20 cellular contexts compared by ENCODE assay signal in the genomic region with DNA sequence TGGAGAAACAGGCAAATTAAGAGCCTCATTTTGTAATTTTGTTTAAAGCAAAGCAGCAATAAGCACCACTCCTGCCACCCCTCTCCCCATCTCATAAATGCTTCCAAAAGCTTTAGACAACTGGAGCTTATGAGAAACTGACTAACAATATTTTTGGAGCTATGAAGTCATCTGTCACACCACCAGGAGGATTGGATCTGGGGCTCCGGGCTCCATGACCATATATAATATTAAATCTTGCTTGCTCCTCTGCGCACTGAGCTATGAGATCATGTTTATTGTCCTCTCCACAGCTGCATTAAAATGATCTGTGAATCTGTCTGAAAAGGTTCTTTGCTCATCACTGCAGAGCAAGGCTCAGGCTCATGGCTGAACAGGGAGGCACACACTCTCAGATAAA.
DNase-seq lines count a peak whose midpoint lies in the region; ATAC-seq, FAIRE-seq and TF ChIP-seq lines count a peak whose summit lies in the region.
"Had no signal": no experiment of that assay in that cellular context is flagged by ENCODE, and none has a peak within 500 bp of the region (broad histone marks: within the 10 kb centered on the region; RNA-seq: fewer than 3 reads in every experiment).

No MANE protein-coding gene starts in this region.

- H3K4ac ChIP-seq in H1 (replicated peaks; ENCODE audit: insufficient read length, low read depth, low read length) (no peak overlapping the region), mesendoderm (ENCODE audit: low read depth, low read length) (peak overlapping the region; percentile 5)

- H3K9me3 Mint-ChIP-seq in GM23338 (peaks cover 9% of the 10 kb centered on the region), neural progenitor cell (no peaks in the 10 kb centered on the region)

- no peaks in the 10 kb centered on the region for H3K79me2 ChIP-seq in GM23338 (replicated peaks; ENCODE audit: insufficient read depth)
- H3K79me2 ChIP-seq in H1 (ENCODE audit: control insufficient read depth in 1 of 2, insufficient read depth in 2 of 2, low read length in 2 of 2) = no peaks in the 10 kb centered on the region
- H3K79me2 ChIP-seq in mesendoderm (ENCODE audit: control insufficient read depth, insufficient read depth, low read length) = no peaks in the 10 kb centered on the region
- no peaks in the 10 kb centered on the region for H3K79me2 ChIP-seq in neural progenitor cell (ENCODE audit: low read depth)

- no peak overlapping the region for H4K5ac ChIP-seq in H1 (ENCODE audit: insufficient read length, low read depth, low read length)
- H4K5ac ChIP-seq in mesendoderm (ENCODE audit: low read length) = no peak overlapping the region

- H2AFZ ChIP-seq in GM23338 (no peak overlapping the region; the same call in 1 of the 2 replicates), H1 (ENCODE audit: low read length) (no peak overlapping the region), neural progenitor cell (replicated peaks) (no peak overlapping the region)

- DNase-seq in GM23338 (ENCODE audit: low spot score) = no peak
- DNase-seq in H1 (ENCODE audit: low read depth in 1 of 2, low spot score in 2 of 2) = no peak
- DNase-seq in mesendoderm = no peak
- DNase-seq in neural progenitor cell (ENCODE audit: low spot score) = no peak
- DNase-seq in left ventricle myocardium inferior = no peak
- DNase-seq in pancreas = no peak
- no peak for DNase-seq in H54 (ENCODE audit: insufficient read length, low spot score)
- DNase-seq: CD4-positive, alpha-beta memory T cell; DMS153; DMS79; GDM1; GOT3 had no signal

- 0 out of 2 replicates have a peak overlapping the region, but pooled peaks have one; percentile 50 for H3K27ac ChIP-seq in GM23338 (ENCODE audit: low read depth)
- no peak overlapping the region for H3K27ac ChIP-seq in H1 (ENCODE audit: low read depth, low read length)
- no peak overlapping the region for H3K27ac ChIP-seq in mesendoderm (ENCODE audit: low read depth, low read length)
- no peak overlapping the region for H3K27ac ChIP-seq in neural progenitor cell
- no peak overlapping the region for H3K27ac ChIP-seq in left ventricle myocardium inferior (replicated peaks)
- H3K27ac ChIP-seq in pancreas = no peak overlapping the region
- H3K27ac ChIP-seq: 22Rv1, A549, BLaER1 had no signal

- no peak overlapping the region for H3K14ac ChIP-seq in H1 (ENCODE audit: insufficient read length)

- H2BK12ac ChIP-seq in H1 (ENCODE audit: low read depth, low read length) = peak overlapping the region; percentile 5; the same call in 1 of the 2 replicates

- H3F3A ChIP-seq in GM23338 (replicated peaks; ENCODE audit: low read depth) (no peaks in the 10 kb centered on the region), neural progenitor cell (ENCODE audit: low read depth) (peaks cover 25% of the 10 kb centered on the region)

- H4K20me1 ChIP-seq in GM23338 (replicated peaks; ENCODE audit: insufficient read depth) (no peaks in the 10 kb centered on the region), H1 (replicated peaks in 1 of 2; ENCODE audit: control insufficient read depth in 1 of 2, insufficient read depth in 2 of 2, low read length in 2 of 2) (no peaks in the 10 kb centered on the region), neural progenitor cell (ENCODE audit: low read depth) (no peaks in the 10 kb centered on the region)
- H4K20me1 ChIP-seq: BLaER1 had no signal

- H3K4me1 ChIP-seq in GM23338 (ENCODE audit: insufficient read depth) (peaks cover 36% of the 10 kb centered on the region), H1 (replicated peaks in 1 of 4; ENCODE audit: control insufficient read depth in 3 of 4, insufficient read depth in 4 of 4, low read length in 3 of 4) (peaks cover 6 to 10% (median 8%) of the 10 kb centered on the region in 4 experiments; a peak in 6 of 7 replicates), mesendoderm (ENCODE audit: control insufficient read depth, low read depth, low read length) (peaks cover 3% of the 10 kb centered on the region), neural progenitor cell (peaks cover 22% of the 10 kb centered on the region), left ventricle myocardium inferior (peaks cover 19% of the 10 kb centered on the region), pancreas (no peaks in the 10 kb centered on the region)
- H3K4me1 ChIP-seq: A549, HAP-1 had no signal

- H2BK120ac ChIP-seq in H1 (replicated peaks; ENCODE audit: low read depth, low read length) (no peak overlapping the region), mesendoderm (ENCODE audit: low read depth, low read length) (no peak overlapping the region)

- H3K4me3 Mint-ChIP-seq in GM23338 (no peak overlapping the region), neural progenitor cell (no peak overlapping the region)
- H3K4me3 Mint-ChIP-seq: CD14-positive monocyte; CD4-positive, alpha-beta memory T cell had no signal

- H3K23ac ChIP-seq in H1 (ENCODE audit: insufficient read length) = no peak overlapping the region
- no peak overlapping the region for H3K23ac ChIP-seq in mesendoderm (ENCODE audit: low read length)

- intact Hi-C loops in left ventricle myocardium inferior (cut with micrococcal nuclease) (no loop called here), pancreas (cut with DNase I) (no loop called here)

- H3K79me1 ChIP-seq in H1 (ENCODE audit: low read depth, low read length) (no peaks in the 10 kb centered on the region), mesendoderm (ENCODE audit: low read length) (no peaks in the 10 kb centered on the region)

- no peaks in the 10 kb centered on the region for H3K23me2 ChIP-seq in H1 (ENCODE audit: low read depth, low read length)

- H3K9ac ChIP-seq in H1 (replicated peaks in 1 of 4; ENCODE audit: extremely low read depth in 1 of 4, low read depth in 3 of 4, low read length in 3 of 4) (no peak overlapping the region), mesendoderm (ENCODE audit: low read length) (no peak overlapping the region), neural progenitor cell (no peak overlapping the region)
- H3K9ac ChIP-seq: BLaER1 had no signal

- H2AK5ac ChIP-seq in H1 (ENCODE audit: low read depth, low read length) (no peak overlapping the region), mesendoderm (ENCODE audit: low read length) (no peak overlapping the region)

- 89% methylated on average over 2 of the region's 2 CpGs; no CpG with 5 or more reads in 1 of the 2 experiments for WGBS in H1 (ENCODE audit: extremely low coverage in 1 of 2, insufficient coverage in 1 of 2, insufficient read length in 1 of 2, insufficient replicate concordance in 2 of 2, low coverage in 1 of 2, low lambda C conversion rate in 2 of 2, missing lambda C conversion rate in 1 of 2), 2 experiments
- no CpG with 5 or more reads among the region's 2 CpGs for WGBS in mesendoderm (ENCODE audit: extremely low coverage, insufficient coverage, low lambda C conversion rate)
- WGBS in pancreas, 2 donors = 84 to 91% methylated on average over 2 of the region's 2 CpGs

- TF ChIP-seq RAD21 in H1 (IDR thresholded peaks at IDR 0.05 in 1 of 2, conservative IDR thresholded peaks at IDR 0.05 in 1 of 2; ENCODE audit: low read depth in 2 of 2, low read length in 2 of 2) = no peak

- H3K56ac ChIP-seq in H1 (replicated peaks; ENCODE audit: insufficient read length, low read depth, low read length) = no peak overlapping the region
- H3K56ac ChIP-seq in mesendoderm (ENCODE audit: low read length) = no peak overlapping the region

- TF ChIP-seq EP300 in H1 (IDR thresholded peaks at IDR 0.05; ENCODE audit: borderline replicate concordance in 1 of 2, low read depth in 2 of 2, low read length in 2 of 2) = no peak

- no peak for TF ChIP-seq POLR2A in H1 (IDR thresholded peaks at IDR 0.05; ENCODE audit: control extremely low read depth in 1 of 2, low read depth in 2 of 2, low read length in 2 of 2)
- no peak for TF ChIP-seq POLR2A in H54 (IDR thresholded peaks at IDR 0.05; ENCODE audit: low read depth, low read length)

- H3K36me3 ChIP-seq in GM23338 (ENCODE audit: insufficient read depth) (no peaks in the 10 kb centered on the region; the same call in 1 of the 2 replicates), H1 (ENCODE audit: control insufficient read depth in 2 of 4, insufficient read depth in 4 of 4, low read length in 3 of 4) (no peaks in the 10 kb centered on the region), mesendoderm (ENCODE audit: control insufficient read depth, insufficient read depth, low read length) (no peaks in the 10 kb centered on the region), neural progenitor cell (no peaks in the 10 kb centered on the region), left ventricle myocardium inferior (no peaks in the 10 kb centered on the region), pancreas (no peaks in the 10 kb centered on the region)
- H3K36me3 ChIP-seq: BLaER1, HAP-1 had no signal

- H3K27me3 Mint-ChIP-seq in GM23338 (ENCODE audit: insufficient read depth, low read depth, poor library complexity) (no peaks in the 10 kb centered on the region), neural progenitor cell (ENCODE audit: insufficient read depth, low read depth) (peaks cover 2% of the 10 kb centered on the region)

- peak overlapping the region; percentile 77 for H4K91ac ChIP-seq in H1 (replicated peaks; ENCODE audit: insufficient read length, low read length)

- FAIRE-seq in H1 (lab: Jason Lieb, UNC) = no peak
- FAIRE-seq in pancreas (lab: Jason Lieb, UNC) = no peak
- no peak for FAIRE-seq in H54 (lab: Jason Lieb, UNC)
- FAIRE-seq: A549, GM12892, GM18507 had no signal

- H3K4me2 ChIP-seq in GM23338 (peak overlapping the region; percentile 58; the same call in 1 of the 2 replicates), H1 (ENCODE audit: insufficient read depth in 1 of 2, low read depth in 2 of 2, low read length in 2 of 2) (no peak overlapping the region; a peak in 1 of 4 replicates), mesendoderm (ENCODE audit: low read length) (no peak overlapping the region), neural progenitor cell (peak overlapping the region; percentile 7)
- H3K4me2 ChIP-seq: A549, BLaER1 had no signal

- H3K27me3 ChIP-seq in GM23338 (ENCODE audit: insufficient read depth) = no peaks in the 10 kb centered on the region
- no peaks in the 10 kb centered on the region for H3K27me3 ChIP-seq in H1 (replicated peaks in 1 of 4; ENCODE audit: control insufficient read depth in 3 of 4, extremely low read depth in 1 of 4, insufficient read depth in 3 of 4, low read length in 3 of 4)
- H3K27me3 ChIP-seq in mesendoderm (ENCODE audit: insufficient read depth, low read length, poor library complexity) = no peaks in the 10 kb centered on the region
- H3K27me3 ChIP-seq in neural progenitor cell = no peaks in the 10 kb centered on the region
- no peaks in the 10 kb centered on the region for H3K27me3 ChIP-seq in left ventricle myocardium inferior (ENCODE audit: low read depth)
- no peaks in the 10 kb centered on the region for H3K27me3 ChIP-seq in pancreas
- H3K27me3 ChIP-seq: BLaER1 had no signal

- ATAC-seq in GM23338 (no peak), GM21526 (IDR thresholded peaks at IDR 0.05; ENCODE audit: low FRiP score, unreplicated experiment) (no peak), pancreas (no peak)

- no peak overlapping the region for H3K27ac Mint-ChIP-seq in GM23338
- H3K27ac Mint-ChIP-seq in neural progenitor cell = no peak overlapping the region
- H3K27ac Mint-ChIP-seq: CD4-positive, alpha-beta memory T cell had no signal

- no peak overlapping the region for H2BK20ac ChIP-seq in H1 (ENCODE audit: low read length)

- H4K8ac ChIP-seq in H1 (ENCODE audit: extremely low read depth, insufficient read depth, low read length) = no peak overlapping the region
- H4K8ac ChIP-seq in mesendoderm (ENCODE audit: low read depth, low read length) = no peak overlapping the region

- CTCF ChIA-PET in H1 (lab: Charles Lee; ENCODE audit: partially characterized antibody) = interaction anchor here (0.9 to 3.1 kb wide), 11 partner anchors 19 to 359 kb away, joined by 3 to 12 read pairs (median 3); no protein-coding TSS in a partner anchor

- H3K9me2 ChIP-seq in GM23338 (ENCODE audit: insufficient read depth) = peaks cover 23% of the 10 kb centered on the region

- peaks cover 4% of the 10 kb centered on the region in 2 experiments; a peak in 1 of 4 replicates for H3K9me3 ChIP-seq in H1 (ENCODE audit: insufficient read depth in 2 of 2, low read depth in 1 of 2, low read length in 1 of 2)
- H3K9me3 ChIP-seq in neural progenitor cell (ENCODE audit: low read depth) = no peaks in the 10 kb centered on the region
- H3K9me3 ChIP-seq in left ventricle myocardium inferior (replicated peaks) = peaks cover 5% of the 10 kb centered on the region
- no peaks in the 10 kb centered on the region for H3K9me3 ChIP-seq in pancreas
- H3K9me3 ChIP-seq: A549, BLaER1, HAP-1 had no signal

- POLR2A ChIA-PET in H1 (lab: Charles Lee; ENCODE audit: partially characterized antibody) = interaction anchor here (1.3 to 1.6 kb wide), 2 partner anchors 17 to 351 kb away, joined by 4 read pairs; partner anchors contain the start of gene CTNNB1

- H2BK15ac ChIP-seq in H1 (ENCODE audit: low read length) (0 out of 2 replicates have a peak overlapping the region, but pooled peaks have one; percentile 31), mesendoderm (replicated peaks; ENCODE audit: low read depth) (no peak overlapping the region)

- peaks cover 8% of the 10 kb centered on the region; the same call in 1 of the 3 replicates for H3K36me3 Mint-ChIP-seq in GM23338 (ENCODE audit: low read depth)
- no peaks in the 10 kb centered on the region for H3K36me3 Mint-ChIP-seq in neural progenitor cell
- H3K36me3 Mint-ChIP-seq: CD14-positive monocyte; CD4-positive, alpha-beta memory T cell had no signal

- H3K4me3 ChIP-seq in GM23338 = no peak overlapping the region
- H3K4me3 ChIP-seq in H1 (ENCODE audit: extremely low read depth in 1 of 4, insufficient read depth in 2 of 4, low read depth in 3 of 4, low read length in 4 of 4) = no peak overlapping the region
- H3K4me3 ChIP-seq in mesendoderm (ENCODE audit: low read length) = no peak overlapping the region
- no peak overlapping the region for H3K4me3 ChIP-seq in neural progenitor cell
- no peak overlapping the region for H3K4me3 ChIP-seq in left ventricle myocardium inferior
- H3K4me3 ChIP-seq in pancreas = no peak overlapping the region
- H3K4me3 ChIP-seq: A549, BLaER1, HAP-1 had no signal

- TF ChIP-seq CTCF in GM23338 (conservative IDR thresholded peaks at IDR 0.05; ENCODE audit: low read depth in 2 of 2) = no peak
- no peak for TF ChIP-seq CTCF in H1 (IDR thresholded peaks at IDR 0.05; ENCODE audit: control extremely low read depth in 1 of 3, insufficient read depth in 1 of 3, low read depth in 1 of 3, low read length in 3 of 3)
- no peak for TF ChIP-seq CTCF in neural progenitor cell (IDR thresholded peaks at IDR 0.05)
- no peak for TF ChIP-seq CTCF in left ventricle myocardium inferior (IDR thresholded peaks at IDR 0.05; ENCODE audit: borderline replicate concordance)
- TF ChIP-seq CTCF in pancreas (IDR thresholded peaks at IDR 0.05) = no peak

- H3K18ac ChIP-seq in H1 (ENCODE audit: extremely low read depth, low read length) (0 out of 2 replicates have a peak overlapping the region, but pooled peaks have one; percentile 4), mesendoderm (ENCODE audit: low read length) (no peak overlapping the region)

- H3K4me1 Mint-ChIP-seq in GM23338 = peaks cover 35% of the 10 kb centered on the region
- peaks cover 18% of the 10 kb centered on the region for H3K4me1 Mint-ChIP-seq in neural progenitor cell

- H2BK5ac ChIP-seq in H1 (ENCODE audit: low read depth, low read length) = peak overlapping the region; percentile 55; the same call in 1 of the 2 replicates
- H2BK5ac ChIP-seq in mesendoderm (ENCODE audit: low read length) = no peak overlapping the region

Comparison
In these comparisons a context has a peak if more than half of its experiments do, and no peak if none do; other contexts are left out.
1. H3K4me2 ChIP-seq: peak in GM23338 (single experiment) and neural progenitor cell (single experiment); none in H1 (0 of 2) and mesendoderm (single experiment).